In the genomic region with DNA sequence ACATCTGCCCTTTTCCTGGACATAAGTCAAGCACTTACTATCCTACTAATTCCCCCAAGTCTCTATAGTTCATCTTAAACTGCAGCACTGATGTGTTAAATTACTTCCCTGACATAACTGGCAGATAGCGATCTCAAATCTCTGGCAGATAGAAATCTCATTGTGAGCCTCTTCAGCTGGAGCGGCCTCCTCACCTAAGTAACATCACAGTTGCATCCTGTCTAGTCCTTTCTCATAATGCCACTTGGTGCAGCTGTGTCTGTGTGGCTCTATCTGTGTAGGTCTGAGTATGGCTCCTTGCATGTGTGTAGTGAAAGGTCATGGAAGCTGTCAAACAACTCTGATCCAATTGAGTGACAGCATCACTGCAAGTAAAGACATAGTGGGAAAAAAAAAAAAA, we compare ENCODE assay signal across 2 cellular contexts.
TF ChIP-seq lines count a peak whose summit lies in the region.

No MANE protein-coding gene starts in this region.

TF ChIP-seq in IMR-90, 13 proteins besides CTCF, POLR2A, EP300 and RAD21:
- TF ChIP-seq RCOR1 (IDR thresholded peaks at IDR 0.05; ENCODE audit: insufficient replicate concordance, low read length) (no peak), MAZ (IDR thresholded peaks at IDR 0.05; ENCODE audit: borderline replicate concordance, low read depth, low read length) (no peak), FOS (IDR thresholded peaks at IDR 0.05; ENCODE audit: low read depth, low read length) (no peak), NFE2L2 (IDR thresholded peaks at IDR 0.05; ENCODE audit: low read depth, low read length) (no peak), RFX5 (IDR thresholded peaks at IDR 0.05; ENCODE audit: low read depth, low read length) (no peak), SMC3 (IDR thresholded peaks at IDR 0.05; ENCODE audit: low read depth, low read length) (no peak), MAFK (IDR thresholded peaks at IDR 0.05; ENCODE audit: low read depth, low read length) (no peak), MXI1 (IDR thresholded peaks at IDR 0.05; ENCODE audit: borderline replicate concordance, low read depth, low read length) (no peak), CHD1 (IDR thresholded peaks at IDR 0.05; ENCODE audit: low read depth, low read length) (no peak), CEBPB (IDR thresholded peaks at IDR 0.05; ENCODE audit: low read depth, low read length) (no peak), ELK1 (IDR thresholded peaks at IDR 0.05; ENCODE audit: borderline replicate concordance, low read depth, low read length) (no peak), BHLHE40 (IDR thresholded peaks at IDR 0.05; ENCODE audit: low read depth, low read length) (no peak)
- TF ChIP-seq, protein P1, sequence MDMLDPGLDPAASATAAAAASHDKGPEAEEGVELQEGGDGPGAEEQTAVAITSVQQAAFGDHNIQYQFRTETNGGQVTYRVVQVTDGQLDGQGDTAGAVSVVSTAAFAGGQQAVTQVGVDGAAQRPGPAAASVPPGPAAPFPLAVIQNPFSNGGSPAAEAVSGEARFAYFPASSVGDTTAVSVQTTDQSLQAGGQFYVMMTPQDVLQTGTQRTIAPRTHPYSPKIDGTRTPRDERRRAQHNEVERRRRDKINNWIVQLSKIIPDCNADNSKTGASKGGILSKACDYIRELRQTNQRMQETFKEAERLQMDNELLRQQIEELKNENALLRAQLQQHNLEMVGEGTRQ (IDR thresholded peaks at IDR 0.05; ENCODE audit: low read depth, low read length), result no peak

TF ChIP-seq in WTC11, 78 proteins besides CTCF, POLR2A, EP300 and RAD21:
- TF ChIP-seq, protein P1 (CRISPR knock-in tag; IDR thresholded peaks at IDR 0.05), result no peak
- TF ChIP-seq JUN (CRISPR knock-in tag; IDR thresholded peaks at IDR 0.05) (no peak), NFYB (CRISPR knock-in tag; conservative IDR thresholded peaks at IDR 0.05; ENCODE audit: low read depth) (no peak), ZNF532 (CRISPR knock-in tag; IDR thresholded peaks at IDR 0.05; ENCODE audit: borderline replicate concordance) (no peak), FOXK1 (CRISPR knock-in tag; IDR thresholded peaks at IDR 0.05) (no peak)
- TF ChIP-seq, protein P2, sequence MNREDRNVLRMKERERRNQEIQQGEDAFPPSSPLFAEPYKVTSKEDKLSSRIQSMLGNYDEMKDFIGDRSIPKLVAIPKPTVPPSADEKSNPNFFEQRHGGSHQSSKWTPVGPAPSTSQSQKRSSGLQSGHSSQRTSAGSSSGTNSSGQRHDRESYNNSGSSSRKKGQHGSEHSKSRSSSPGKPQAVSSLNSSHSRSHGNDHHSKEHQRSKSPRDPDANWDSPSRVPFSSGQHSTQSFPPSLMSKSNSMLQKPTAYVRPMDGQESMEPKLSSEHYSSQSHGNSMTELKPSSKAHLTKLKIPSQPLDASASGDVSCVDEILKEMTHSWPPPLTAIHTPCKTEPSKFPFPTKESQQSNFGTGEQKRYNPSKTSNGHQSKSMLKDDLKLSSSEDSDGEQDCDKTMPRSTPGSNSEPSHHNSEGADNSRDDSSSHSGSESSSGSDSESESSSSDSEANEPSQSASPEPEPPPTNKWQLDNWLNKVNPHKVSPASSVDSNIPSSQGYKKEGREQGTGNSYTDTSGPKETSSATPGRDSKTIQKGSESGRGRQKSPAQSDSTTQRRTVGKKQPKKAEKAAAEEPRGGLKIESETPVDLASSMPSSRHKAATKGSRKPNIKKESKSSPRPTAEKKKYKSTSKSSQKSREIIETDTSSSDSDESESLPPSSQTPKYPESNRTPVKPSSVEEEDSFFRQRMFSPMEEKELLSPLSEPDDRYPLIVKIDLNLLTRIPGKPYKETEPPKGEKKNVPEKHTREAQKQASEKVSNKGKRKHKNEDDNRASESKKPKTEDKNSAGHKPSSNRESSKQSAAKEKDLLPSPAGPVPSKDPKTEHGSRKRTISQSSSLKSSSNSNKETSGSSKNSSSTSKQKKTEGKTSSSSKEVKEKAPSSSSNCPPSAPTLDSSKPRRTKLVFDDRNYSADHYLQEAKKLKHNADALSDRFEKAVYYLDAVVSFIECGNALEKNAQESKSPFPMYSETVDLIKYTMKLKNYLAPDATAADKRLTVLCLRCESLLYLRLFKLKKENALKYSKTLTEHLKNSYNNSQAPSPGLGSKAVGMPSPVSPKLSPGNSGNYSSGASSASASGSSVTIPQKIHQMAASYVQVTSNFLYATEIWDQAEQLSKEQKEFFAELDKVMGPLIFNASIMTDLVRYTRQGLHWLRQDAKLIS (CRISPR knock-in tag; IDR thresholded peaks at IDR 0.05; ENCODE audit: borderline replicate concordance), result no peak
TF ChIP-seq in WTC11: peak in this region for 0.
